7 cellular contexts compared by ENCODE assay signal in the genomic region with DNA sequence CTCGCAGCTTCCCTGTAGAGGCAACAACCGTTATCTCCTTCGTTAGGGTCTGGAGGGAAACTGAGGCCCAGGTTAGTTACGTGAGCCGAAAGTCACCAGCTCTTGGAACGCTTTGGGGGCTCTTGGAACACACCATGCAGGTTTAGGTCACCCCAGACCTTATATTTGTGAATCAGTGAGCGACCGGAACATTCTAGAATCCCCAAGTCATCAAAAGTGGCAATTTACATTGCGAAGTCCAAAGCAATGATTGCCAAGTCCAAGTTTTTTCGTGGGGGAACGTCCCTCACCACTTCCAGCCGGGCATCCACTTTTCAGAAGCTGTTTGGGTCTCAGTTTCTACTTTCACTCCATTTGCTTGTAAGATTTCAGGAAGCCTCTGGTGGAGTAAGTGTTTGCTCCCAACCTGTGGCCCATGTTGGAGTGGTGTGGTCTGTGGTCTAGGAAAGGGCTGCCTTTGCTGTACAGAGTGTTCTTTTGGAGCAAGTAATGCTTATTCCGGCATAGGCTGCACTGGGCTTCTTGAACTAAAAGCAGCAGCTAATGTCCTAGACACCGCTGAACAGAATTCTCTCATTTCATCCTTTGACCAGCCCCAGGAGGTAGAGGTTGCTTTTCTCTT.
DNase-seq lines count a peak whose midpoint lies in the region; ATAC-seq lines count a peak whose summit lies in the region.

No MANE protein-coding gene starts in this region.

- H3K36me3 Mint-ChIP-seq in stimulated activated memory B cell treated with anti-CD40 and anti-IgM and Interleukin-4, amounts not matched to agents 10 μg/mL and 1 μg/mL and 100 μg/mL, for 72 hours, result no peaks in the 10 kb centered on the region

- no peak overlapping the region for H3K27ac Mint-ChIP-seq in stimulated activated memory B cell treated with anti-CD40 and anti-IgM and Interleukin-4, amounts not matched to agents 10 μg/mL and 1 μg/mL and 100 μg/mL, for 72 hours

- no peaks in the 10 kb centered on the region for H3K9me3 Mint-ChIP-seq in stimulated activated memory B cell treated with anti-CD40 and anti-IgM and Interleukin-4, amounts not matched to agents 10 μg/mL and 1 μg/mL and 100 μg/mL, for 72 hours

- peaks cover 10% of the 10 kb centered on the region for H3K4me1 Mint-ChIP-seq in stimulated activated memory B cell treated with anti-CD40 and anti-IgM and Interleukin-4, amounts not matched to agents 10 μg/mL and 1 μg/mL and 100 μg/mL, for 72 hours

- H3K4me3 Mint-ChIP-seq in stimulated activated memory B cell treated with anti-CD40 and anti-IgM and Interleukin-4, amounts not matched to agents 10 μg/mL and 1 μg/mL and 100 μg/mL, for 72 hours, result peak overlapping the region; percentile 58

- ATAC-seq in HG02884 (IDR thresholded peaks at IDR 0.05; ENCODE audit: unreplicated experiment) (peak; percentile 2), HG03039 (IDR thresholded peaks at IDR 0.05; ENCODE audit: unreplicated experiment) (no peak), HG03442 (IDR thresholded peaks at IDR 0.05; ENCODE audit: unreplicated experiment) (no peak)
- ATAC-seq in stimulated activated memory B cell treated with anti-CD40 and anti-IgM and Interleukin-4, amounts not matched to agents 10 μg/mL and 1 μg/mL and 100 μg/mL, for 72 hours, result no peak

- H3K27me3 Mint-ChIP-seq in stimulated activated memory B cell treated with anti-CD40 and anti-IgM and Interleukin-4, amounts not matched to agents 10 μg/mL and 1 μg/mL and 100 μg/mL, for 72 hours, result peaks cover 45% of the 10 kb centered on the region

- DNase-seq in activated naive CD4-positive, alpha-beta T cell treated with anti-CD3 and anti-CD28 coated beads, Interleukin-2, amount 50 U/mL, for 16 hours, result peak; percentile 10
- no peak for DNase-seq in retina

- peak overlapping the region; percentile 8 for H3K4me3 ChIP-seq in iPS-11a (ENCODE audit: low read depth, low read length)
